ENCODE assay signal across 9 cellular contexts in the genomic region with DNA sequence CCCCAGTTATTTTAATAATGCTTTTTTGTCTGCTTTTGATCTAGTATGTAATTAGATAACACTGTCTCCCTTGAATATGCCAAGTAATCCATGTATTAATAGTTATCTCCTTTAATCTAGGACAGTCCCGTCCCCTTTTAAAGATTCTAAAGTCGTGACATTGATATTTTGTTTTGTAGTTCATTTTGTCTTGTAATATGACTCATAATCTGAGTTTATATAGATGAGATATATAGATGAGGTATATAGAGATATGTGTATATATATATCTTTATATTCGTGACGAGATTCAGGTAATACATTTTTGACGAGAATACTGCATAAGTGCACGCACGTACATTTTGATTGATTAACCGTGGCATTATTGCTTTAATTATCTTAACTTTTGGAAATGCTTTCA. TPM values are rescaled to one million over a fixed set of nuclear protein-coding genes. Genes with fewer than 3 reads are reported as not detected.
DNase-seq lines count a peak whose midpoint lies in the region; ATAC-seq, FAIRE-seq and TF ChIP-seq lines count a peak whose summit lies in the region.
"Had no signal": no experiment of that assay in that cellular context is flagged by ENCODE, and none has a peak within 500 bp of the region (broad histone marks: within the 10 kb centered on the region; RNA-seq: fewer than 3 reads in every experiment).

No MANE protein-coding gene starts in this region.

- H3K36me3 ChIP-seq in keratinocyte (ENCODE audit: control insufficient read depth in 2 of 2, extremely low read depth in 1 of 2, insufficient read depth in 2 of 2, low read length in 2 of 2), result peaks cover 0 to 6% of the 10 kb centered on the region in 2 experiments
- no peaks in the 10 kb centered on the region for H3K36me3 ChIP-seq in testis (ENCODE audit: low read depth, missing control alignments)

- no peak for ATAC-seq in activated CD8-positive, alpha-beta memory T cell treated with anti-CD3 and anti-CD28 coated beads, Interleukin-2, amount 10 ng/mL, durations not matched to agents 7 days and 5 days
- ATAC-seq in activated naive CD4-positive, alpha-beta T cell treated with anti-CD3 and anti-CD28 coated beads, Interleukin-2, amount 50 U/mL, for 72 hours, result no peak
- ATAC-seq in GM21515 (IDR thresholded peaks at IDR 0.05; ENCODE audit: unreplicated experiment) (no peak), left colon (no peak)

- H3K4me1 ChIP-seq in keratinocyte (ENCODE audit: control insufficient read depth, extremely low read depth, insufficient read depth, low read length), result peaks cover 10% of the 10 kb centered on the region
- H3K4me1 ChIP-seq in testis, result peaks cover 13% of the 10 kb centered on the region

- peak overlapping the region; percentile 73 to 97 (median 96) for H3K4me3 ChIP-seq in keratinocyte (ENCODE audit: control insufficient read depth in 2 of 3, extremely low read depth in 1 of 3, insufficient read depth in 2 of 3, low read depth in 1 of 3, low read length in 3 of 3)
- peak overlapping the region; percentile 80 to 87 for H3K4me3 ChIP-seq in testis

- peak overlapping the region; percentile 99 for H3K9ac ChIP-seq in keratinocyte (ENCODE audit: control insufficient read depth, extremely low read depth, insufficient read depth, low read length)

- peak overlapping the region; percentile 92 for H3K27ac Mint-ChIP-seq in activated CD8-positive, alpha-beta memory T cell treated with anti-CD3 and anti-CD28 coated beads, Interleukin-2, amount 10 ng/mL, durations not matched to agents 7 days and 5 days
- H3K27ac Mint-ChIP-seq in activated naive CD4-positive, alpha-beta T cell treated with anti-CD3 and anti-CD28 coated beads, Interleukin-2, amount 50 U/mL, for 72 hours, result peak overlapping the region; percentile 98 to 100

- H3K9me3 Mint-ChIP-seq in activated CD8-positive, alpha-beta memory T cell treated with anti-CD3 and anti-CD28 coated beads, Interleukin-2, amount 10 ng/mL, durations not matched to agents 7 days and 5 days (ENCODE audit: low read depth), result peaks cover 3% of the 10 kb centered on the region
- H3K9me3 Mint-ChIP-seq in activated naive CD4-positive, alpha-beta T cell treated with anti-CD3 and anti-CD28 coated beads, Interleukin-2, amount 50 U/mL, for 72 hours, result peaks cover 0 to 4% of the 10 kb centered on the region in 2 donors

- no peaks in the 10 kb centered on the region for H3K9me1 ChIP-seq in keratinocyte (ENCODE audit: control insufficient read depth, extremely low read depth, insufficient read depth, low read length)

- CTCF ChIA-PET in activated CD8-positive, alpha-beta memory T cell treated with anti-CD3 and anti-CD28 coated beads, Interleukin-2, amount 10 ng/mL, durations not matched to agents 7 days and 5 days (lab: Charles Lee), result no interaction called here

- H4K20me1 ChIP-seq in keratinocyte (ENCODE audit: control insufficient read depth, extremely low read depth, insufficient read depth, low read length), result peaks cover 6% of the 10 kb centered on the region

- H3K27me3 ChIP-seq in keratinocyte (ENCODE audit: control insufficient read depth, extremely low read depth, insufficient read depth, low read length) (no peaks in the 10 kb centered on the region), testis (no peaks in the 10 kb centered on the region)

- H3K4me3 Mint-ChIP-seq in activated CD8-positive, alpha-beta memory T cell treated with anti-CD3 and anti-CD28 coated beads, Interleukin-2, amount 10 ng/mL, durations not matched to agents 7 days and 5 days, result peak overlapping the region; percentile 97

- intact Hi-C loops in testis (cut with DNase I; ENCODE audit: low total_unique reads), result loop anchor here (10.0 kb wide), 1 partner anchor 221 kb away; a partner anchor contains a TSS
- intact Hi-C loops in left colon (cut with DNase I, micrococcal nuclease), result no loop called here

- TF ChIP-seq CTCF in keratinocyte (optimal IDR thresholded peaks at IDR 0.05 in 1 of 3, IDR thresholded peaks at IDR 0.05 in 1 of 3, conservative IDR thresholded peaks at IDR 0.05 in 1 of 3; ENCODE audit: extremely low read depth in 1 of 3, insufficient read depth in 2 of 3, low read length in 3 of 3) (no peak), testis (IDR thresholded peaks at IDR 0.05) (no peak)

- peaks cover 43% of the 10 kb centered on the region for H3K4me1 Mint-ChIP-seq in activated CD8-positive, alpha-beta memory T cell treated with anti-CD3 and anti-CD28 coated beads, Interleukin-2, amount 10 ng/mL, durations not matched to agents 7 days and 5 days

- no peak for FAIRE-seq in keratinocyte (lab: Jason Lieb, UNC)

- H3K4me2 ChIP-seq in keratinocyte (ENCODE audit: control insufficient read depth, extremely low read depth, insufficient read depth, low read depth, low read length), result peak overlapping the region; percentile 93

- no peak for TF ChIP-seq POLR2A in testis (IDR thresholded peaks at IDR 0.05)

- no peak for DNase-seq in activated CD8-positive, alpha-beta memory T cell treated with anti-CD3 and anti-CD28 coated beads, Interleukin-2, amount 10 ng/mL, durations not matched to agents 7 days and 5 days
- no peak for DNase-seq in activated CD8-positive, alpha-beta memory T cell treated with anti-CD3 and anti-CD28 coated beads for 24 hours
- DNase-seq in activated naive CD4-positive, alpha-beta T cell treated with anti-CD3 and anti-CD28 coated beads, Interleukin-2, amount 50 U/mL, for 72 hours (ENCODE audit: low spot score in 2 of 2), result no peak
- DNase-seq in keratinocyte (ENCODE audit: low read depth, low spot score), result no peak
- DNase-seq in testis, result no peak
- no peak for DNase-seq in NCI-H748 (lab: John Stamatoyannopoulos, UW; ENCODE audit: unreplicated experiment)
- no peak for DNase-seq in left colon
- DNase-seq: stimulated activated naive CD4-positive, alpha-beta T cell had no signal

- WGBS in testis, 2 donors, result 18 to 23% methylated on average over 8 of the region's 8 CpGs

- H3K9me3 ChIP-seq in keratinocyte (ENCODE audit: control insufficient read depth, low read depth, low read length) (no peaks in the 10 kb centered on the region), testis (no peaks in the 10 kb centered on the region)

- peaks cover 60% of the 10 kb centered on the region for H3K79me2 ChIP-seq in keratinocyte (ENCODE audit: control insufficient read depth, insufficient read depth, low read length)

- no peaks in the 10 kb centered on the region for H3K27me3 Mint-ChIP-seq in activated CD8-positive, alpha-beta memory T cell treated with anti-CD3 and anti-CD28 coated beads, Interleukin-2, amount 10 ng/mL, durations not matched to agents 7 days and 5 days

- H3K27ac ChIP-seq in keratinocyte (ENCODE audit: control insufficient read depth, insufficient read depth, low read length) (peak overlapping the region; percentile 98), testis (peak overlapping the region in 1 of 2 donors; percentile 99)

- dilution Hi-C loops in keratinocyte (cut with MboI; ENCODE audit: extremely low pct_ligation_motif_present, low sequenced_read_pairs), result no loop called here

- H3K36me3 Mint-ChIP-seq in activated CD8-positive, alpha-beta memory T cell treated with anti-CD3 and anti-CD28 coated beads, Interleukin-2, amount 10 ng/mL, durations not matched to agents 7 days and 5 days, result peaks cover 26% of the 10 kb centered on the region
- peaks cover 17 to 24% of the 10 kb centered on the region in 2 donors for H3K36me3 Mint-ChIP-seq in activated naive CD4-positive, alpha-beta T cell treated with anti-CD3 and anti-CD28 coated beads, Interleukin-2, amount 50 U/mL, for 72 hours

- no peak overlapping the region for H2AFZ ChIP-seq in keratinocyte (ENCODE audit: control insufficient read depth, low read length)

RNA-seq across cellular contexts. Expression of a gene that starts 1.6 kb away (rescaled TPM):
- 10 to 100 TPM; 61.4 to 61.7 TPM for total RNA-seq in activated CD8-positive, alpha-beta memory T cell treated with anti-CD3 and anti-CD28 coated beads, Interleukin-2, amount 10 ng/mL, durations not matched to agents 7 days and 5 days
- total RNA-seq in activated naive CD4-positive, alpha-beta T cell treated with anti-CD3 and anti-CD28 coated beads, Interleukin-2, amount 50 U/mL, for 72 hours, result 10 to 100 TPM; 76.2 to 80.3 TPM
- 17.9 to 47.5 TPM (median 42.9 TPM) in 3 replicates for polyA plus RNA-seq in keratinocyte
- polyA plus RNA-seq in keratinocyte (2011; ENCODE audit: low read depth), result 67.6 TPM
- 6.0 and 10.7 TPM in 2 replicates for polyA plus RNA-seq in keratinocyte (2011; cell fraction: cytosol; rRNA removed)
- polyA plus RNA-seq in keratinocyte (2011; cell fraction: nucleus; rRNA removed), result 66.5 and 102 TPM in 2 replicates
- polyA plus RNA-seq in keratinocyte (2012; ENCODE audit: low replicate concordance), result 25.4 and 27.9 TPM in 2 replicates
- 26.2 to 75.6 TPM (median 48.8 TPM) in 3 replicates for polyA minus RNA-seq in keratinocyte
- polyA minus RNA-seq in keratinocyte (2011; cell fraction: cytosol; rRNA and poly(A)+ RNA removed), result 11.9 TPM
- polyA minus RNA-seq in keratinocyte (2011; cell fraction: nucleus; rRNA and poly(A)+ RNA removed), result 129 and 160 TPM in 2 replicates
- 100 to 1,000 TPM; 108 to 139 TPM for total RNA-seq in testis
- polyA plus RNA-seq in testis (ENCODE audit: insufficient read depth, low read depth, low replicate concordance), result 28.4 TPM
- 10 to 100 TPM; 49.4 to 55.6 TPM for total RNA-seq in left colon
